10 cellular contexts compared by ENCODE assay signal in genomic region chr16:787261-787966, GRCh38. TPM values are rescaled to one million over a fixed set of nuclear protein-coding genes. Genes with fewer than 3 reads are reported as not detected.
DNase-seq lines count a peak whose midpoint lies in the region; ATAC-seq, FAIRE-seq and TF ChIP-seq lines count a peak whose summit lies in the region.
"Had no signal": no experiment of that assay in that cellular context is flagged by ENCODE, and none has a peak within 500 bp of the region (broad histone marks: within the 10 kb centered on the region; RNA-seq: fewer than 3 reads in every experiment).

No MANE protein-coding gene starts in this region.

- H2AFZ ChIP-seq in OCI-LY7 (ENCODE audit: low read length) = no peak overlapping the region

- TF ChIP-seq CTCF in OCI-LY7 (conservative IDR thresholded peaks at IDR 0.05; ENCODE audit: low read length) = no peak
- TF ChIP-seq CTCF in epithelial cell of proximal tubule (conservative IDR thresholded peaks at IDR 0.05; ENCODE audit: low read depth, low read length) = no peak
- no peak for TF ChIP-seq CTCF in psoas muscle (IDR thresholded peaks at IDR 0.05)
- TF ChIP-seq CTCF in GM13976 (IDR thresholded peaks at IDR 0.05; ENCODE audit: borderline replicate concordance, control extremely low read depth, extremely low read depth, insufficient read depth, missing control alignments) = no peak

- peak overlapping the region; percentile 100 for H3K4me3 ChIP-seq in OCI-LY7 (ENCODE audit: low read depth, low read length, poor library complexity, severe bottlenecking)
- peak overlapping the region; percentile 96 for H3K4me3 ChIP-seq in epithelial cell of proximal tubule (ENCODE audit: low read depth, low read length)
- peak overlapping the region; percentile 77 for H3K4me3 ChIP-seq in psoas muscle

- peaks cover 0 to 16% (median 0%) of the 10 kb centered on the region in 3 donors for H3K27me3 ChIP-seq in psoas muscle (ENCODE audit: insufficient read depth in 3 of 3, low read length in 2 of 3)

- H3K27ac ChIP-seq in OCI-LY7 (ENCODE audit: low read depth, low read length, poor library complexity, severe bottlenecking) = peak overlapping the region; percentile 10
- H3K27ac ChIP-seq in psoas muscle = peak overlapping the region; percentile 48

- H3K36me3 ChIP-seq in OCI-LY7 (ENCODE audit: insufficient read depth, low read length) (peaks cover 56% of the 10 kb centered on the region), psoas muscle (ENCODE audit: insufficient read depth in 1 of 2, low read depth in 1 of 2) (no peaks in the 10 kb centered on the region)

- DNase-seq in GM12891 (ENCODE audit: insufficient read length, low spot score) = no peak
- DNase-seq in OCI-LY7 (ENCODE audit: low spot score) = peak; percentile 19
- DNase-seq in epithelial cell of proximal tubule (ENCODE audit: low read depth) = no peak
- DNase-seq in psoas muscle = no peak
- no peak for DNase-seq in activated gamma-delta T cell treated with Interleukin-2 at 50 U/mL for 16 hours
- DNase-seq in foreskin melanocyte = no peak
- no peak for DNase-seq in GM13976 (ENCODE audit: low spot score)

- CTCF ChIA-PET in OCI-LY7 (lab: Charles Lee; ENCODE audit: unreplicated experiment) = no interaction called here

- 0 out of 2 replicates have a peak, but pooled peaks cover 4% of the 10 kb centered on the region for H4K20me1 ChIP-seq in OCI-LY7 (ENCODE audit: insufficient read depth, low read length)

- in situ Hi-C loops in GM13976 (cut with MboI; ENCODE audit: low sequenced_read_pairs, unreplicated experiment) = no loop called here

- no peak for ATAC-seq in psoas muscle
- no peak for ATAC-seq in HG02623 (IDR thresholded peaks at IDR 0.05; ENCODE audit: unreplicated experiment)

- TF ChIP-seq POLR2A in GM12891 (IDR thresholded peaks at IDR 0.05; ENCODE audit: low read depth, low read length) = no peak

- H3K9me3 ChIP-seq in OCI-LY7 (ENCODE audit: low read length) = no peaks in the 10 kb centered on the region
- no peaks in the 10 kb centered on the region for H3K9me3 ChIP-seq in psoas muscle

- WGBS in psoas muscle, 3 donors = 35 to 38% (median 37%) methylated on average over 45 to 48 of the region's 48 CpGs

- BruUV-seq in OCI-LY7 (replicated peaks; lab: Mats Ljungman, UMichigan) = no TSS peak

- POLR2A ChIA-PET in OCI-LY7 (lab: Charles Lee) = no interaction called here

- H3K4me1 ChIP-seq in OCI-LY7 (ENCODE audit: insufficient read depth, low read length, poor library complexity, severe bottlenecking) (peaks cover 17% of the 10 kb centered on the region), psoas muscle (peaks cover 14% of the 10 kb centered on the region)

- peak; percentile 84 for FAIRE-seq in GM12891 (lab: Jason Lieb, UNC)

- peak overlapping the region; percentile 92 for H3K4me2 ChIP-seq in OCI-LY7 (ENCODE audit: low read length)

- intact Hi-C loops in OCI-LY7 (cut with micrococcal nuclease; ENCODE audit: unreplicated experiment) (loop anchor here (5.0 kb wide), 1 partner anchor 40 kb away; no protein-coding TSS in a partner anchor), psoas muscle (cut with DNase I) (loop anchor here (5.0 to 10.0 kb wide), 2 partner anchors 75 to 213 kb away; no protein-coding TSS in a partner anchor)

- H3K9me2 ChIP-seq in OCI-LY7 (ENCODE audit: insufficient read depth, low read length) = no peaks in the 10 kb centered on the region

- peaks cover 30% of the 10 kb centered on the region for H3K79me2 ChIP-seq in OCI-LY7 (ENCODE audit: insufficient read depth, low read depth, low read length)

TF ChIP-seq in GM12891, 5 proteins besides CTCF, POLR2A, EP300 and RAD21:
- TF ChIP-seq POLR2AphosphoS5 (IDR thresholded peaks at IDR 0.05; ENCODE audit: low read depth, low read length) (no peak), SPI1 (IDR thresholded peaks at IDR 0.05; ENCODE audit: low read depth, low read length) (no peak), PAX5 (IDR thresholded peaks at IDR 0.05; ENCODE audit: insufficient read depth, low read length, severe bottlenecking) (no peak), POU2F2 (IDR thresholded peaks at IDR 0.05; ENCODE audit: low read depth, low read length) (no peak), TAF1 (IDR thresholded peaks at IDR 0.05; ENCODE audit: low read depth, low read length) (no peak)

RNA-seq across cellular contexts. Expression of gene RPUSD1, which starts 0.8 kb away (rescaled TPM):
- 16.1 TPM for polyA plus RNA-seq in GM12891 (2012; ENCODE audit: low read depth, missing spikeins)
- 51.4 and 64.1 TPM in 2 replicates for total RNA-seq in OCI-LY7 (2014; rRNA removed; shearing (Covaris generic))
- 42.1 and 48.6 TPM in 2 replicates for total RNA-seq in OCI-LY7 (2022)
- total RNA-seq in epithelial cell of proximal tubule = 31.0 and 82.5 TPM in 2 replicates
- total RNA-seq in psoas muscle = 10 to 100 TPM in 1 of 4 donors, 1 to 10 TPM in 3; 4.4 to 10.9 (median 7.6) TPM
- 10 to 100 TPM; 11.7 to 25.7 (median 25.2) TPM for polyA plus RNA-seq in psoas muscle

RNA-seq across cellular contexts. Expression of gene CHTF18, which starts 1.0 kb away (rescaled TPM):
- 34.1 TPM for polyA plus RNA-seq in GM12891 (2012; ENCODE audit: low read depth, missing spikeins)
- total RNA-seq in OCI-LY7 (2014; rRNA removed; shearing (Covaris generic)) = 98.9 and 125 TPM in 2 replicates
- 145 and 146 TPM in 2 replicates for total RNA-seq in OCI-LY7 (2022)
- total RNA-seq in epithelial cell of proximal tubule = 41.0 and 49.7 TPM in 2 replicates
- 1 to 10 TPM; 2.5 to 4.5 (median 4.0) TPM for total RNA-seq in psoas muscle
- 1 to 10 TPM; 1.7 to 8.4 (median 2.2) TPM for polyA plus RNA-seq in psoas muscle

RNA-seq across cellular contexts. Expression of gene GNG13, which starts 13.1 kb away (rescaled TPM):
- 0.59 TPM for polyA plus RNA-seq in GM12891 (2012; ENCODE audit: low read depth, missing spikeins)
- not detected in 2 replicates for total RNA-seq in OCI-LY7 (2014; rRNA removed; shearing (Covaris generic))
- not detected in 2 replicates for total RNA-seq in OCI-LY7 (2022)
- not detected in 2 replicates for total RNA-seq in epithelial cell of proximal tubule
- total RNA-seq in psoas muscle = not detected
- polyA plus RNA-seq in psoas muscle = not detected
- total RNA-seq: M059J, renal cortical epithelial cell had no signal

RNA-seq across cellular contexts. Expression of gene MSLN, which starts 26.9 kb away (rescaled TPM):
- polyA plus RNA-seq in GM12891 (2012; ENCODE audit: low read depth, missing spikeins) = not detected
- 0.13 TPM in 1 of 2 replicates, not detected in the other for total RNA-seq in OCI-LY7 (2014; rRNA removed; shearing (Covaris generic))
- total RNA-seq in OCI-LY7 (2022) (0.30 and 0.44 TPM in 2 replicates), epithelial cell of proximal tubule (8.2 and 29.7 TPM in 2 replicates), psoas muscle (under 1 TPM in 1 of 4 donors, not detected in 3; 0.17 TPM)
- under 1 TPM; 0.03 to 0.10 (median 0.08) TPM for polyA plus RNA-seq in psoas muscle

RNA-seq across cellular contexts. Expression of gene CIAO3, which starts 46.6 kb away (rescaled TPM):
- polyA plus RNA-seq in GM12891 (2012; ENCODE audit: low read depth, missing spikeins) = 16.2 TPM
- total RNA-seq in OCI-LY7 (2014; rRNA removed; shearing (Covaris generic)) = 142 and 169 TPM in 2 replicates
- total RNA-seq in OCI-LY7 (2022) = 156 and 173 TPM in 2 replicates
- total RNA-seq in epithelial cell of proximal tubule = 19.3 and 31.4 TPM in 2 replicates
- 10 to 100 TPM; 12.3 to 25.9 (median 23.6) TPM for total RNA-seq in psoas muscle
- 10 to 100 TPM; 26.7 to 43.0 (median 38.9) TPM for polyA plus RNA-seq in psoas muscle
